ENCODE assay signal across 1 cellular context in the genomic region with DNA sequence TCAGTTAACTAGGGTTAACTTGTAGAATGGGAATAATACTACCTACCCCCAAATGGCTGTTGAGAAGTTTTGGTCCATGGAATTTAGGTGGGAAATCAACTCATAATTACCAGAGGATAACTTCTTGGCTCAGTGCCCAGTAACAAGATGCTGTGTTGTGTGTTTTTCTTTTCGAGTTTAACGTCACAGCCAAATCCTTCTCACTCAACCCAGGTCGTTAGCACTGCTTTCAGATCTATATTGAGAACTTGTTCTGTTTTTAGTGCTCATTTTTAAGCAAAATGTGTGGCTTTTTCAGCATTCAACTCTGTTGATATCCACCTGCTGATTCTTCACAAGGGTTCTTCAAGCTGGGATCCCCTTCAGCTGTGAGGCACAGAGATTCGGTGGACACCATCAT.
TF ChIP-seq lines count a peak whose summit lies in the region.

No MANE protein-coding gene starts in this region.

TF ChIP-seq in WTC11, 78 proteins besides CTCF, POLR2A, EP300 and RAD21 (continued from another document):
- TF ChIP-seq ZNF281 (CRISPR knock-in tag; IDR thresholded peaks at IDR 0.05) (no peak), TCF7 (CRISPR knock-in tag; IDR thresholded peaks at IDR 0.05; ENCODE audit: low read depth) (no peak), NR1H2 (CRISPR knock-in tag; IDR thresholded peaks at IDR 0.05) (no peak), ZNF232 (CRISPR knock-in tag; IDR thresholded peaks at IDR 0.05) (no peak), HMGXB4 (CRISPR knock-in tag; IDR thresholded peaks at IDR 0.05) (no peak), ESRRA (CRISPR knock-in tag; IDR thresholded peaks at IDR 0.05; ENCODE audit: borderline replicate concordance) (no peak)
- TF ChIP-seq, protein P1, sequence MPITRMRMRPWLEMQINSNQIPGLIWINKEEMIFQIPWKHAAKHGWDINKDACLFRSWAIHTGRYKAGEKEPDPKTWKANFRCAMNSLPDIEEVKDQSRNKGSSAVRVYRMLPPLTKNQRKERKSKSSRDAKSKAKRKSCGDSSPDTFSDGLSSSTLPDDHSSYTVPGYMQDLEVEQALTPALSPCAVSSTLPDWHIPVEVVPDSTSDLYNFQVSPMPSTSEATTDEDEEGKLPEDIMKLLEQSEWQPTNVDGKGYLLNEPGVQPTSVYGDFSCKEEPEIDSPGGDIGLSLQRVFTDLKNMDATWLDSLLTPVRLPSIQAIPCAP (CRISPR knock-in tag; IDR thresholded peaks at IDR 0.05) = no peak
